ENCODE assay signal across 29 cellular contexts in genomic region chr2:239487272-239487671, GRCh38.
"Had no signal": no experiment of that assay in that cellular context is flagged by ENCODE, and none has a peak within 500 bp of the region (broad histone marks: within the 10 kb centered on the region; RNA-seq: fewer than 3 reads in every experiment).

No MANE protein-coding gene starts in this region.

- H3K4me3 ChIP-seq: ascending aorta, breast epithelium, cardiac muscle cell, colonic mucosa, esophagus squamous epithelium, gastroesophageal sphincter had no signal

- H3K36me3 ChIP-seq: ascending aorta, breast epithelium, cardiac muscle cell, colonic mucosa, esophagus squamous epithelium, gastroesophageal sphincter had no signal

- H3K27ac ChIP-seq: ascending aorta, breast epithelium, cardiac muscle cell, colonic mucosa, epithelial cell of prostate, esophagus squamous epithelium, gastroesophageal sphincter had no signal

- H3K4me1 ChIP-seq: ascending aorta, breast epithelium, colonic mucosa, esophagus squamous epithelium, gastroesophageal sphincter had no signal

- H3K9me3 ChIP-seq: ascending aorta, breast epithelium, colonic mucosa, esophagus squamous epithelium, gastroesophageal sphincter had no signal

- H3K27me3 ChIP-seq: ascending aorta, cardiac muscle cell, colonic mucosa had no signal

- FAIRE-seq: endometrium, endothelial cell of umbilical vein had no signal

- DNase-seq: activated CD4-positive, alpha-beta memory T cell treated with anti-CD3 and anti-CD28 coated beads, Interleukin-2, amount 10 ng/mL, durations not matched to agents 7 days and 5 days; activated CD4-positive, alpha-beta T cell treated with anti-CD3 and anti-CD28 coated beads for 1 hour; activated CD4-positive, alpha-beta T cell treated with anti-CD3 and anti-CD28 coated beads for 4 hours; activated CD4-positive, alpha-beta T cell treated with anti-CD3 and anti-CD28 coated beads, Interleukin-2, amount 10 ng/mL, durations not matched to agents 7 days and 5 days; activated CD4-positive, alpha-beta T cell treated with anti-CD3 and anti-CD28 coated beads, Interleukin-2, amount 50 U/mL, for 4 hours; activated CD4-positive, CD25-positive, alpha-beta regulatory T cell; activated CD8-positive, alpha-beta memory T cell treated with anti-CD3 and anti-CD28 coated beads, Interleukin-2, amount 50 U/mL, for 48 hours; activated gamma-delta T cell; activated naive CD4-positive, alpha-beta T cell; activated naive CD4-positive, alpha-beta T cell treated with anti-CD3 and anti-CD28 coated beads, Interleukin-2, amount 10 ng/mL, durations not matched to agents 7 days and 5 days; activated naive CD8-positive, alpha-beta T cell treated with anti-CD3 and anti-CD28 coated beads, Interleukin-2, amount 10 ng/mL, durations not matched to agents 7 days and 5 days; activated T-cell treated with anti-CD3 and anti-CD28 coated beads for 4 hours; activated T-cell treated with anti-CD3 and anti-CD28 coated beads, Interleukin-2, amount 50 U/mL, for 24 hours; activated T-cell treated with anti-CD3 and anti-CD28 coated beads, Interleukin-2, amount 50 U/mL, for 72 hours; central memory CD4-positive, alpha-beta T cell; cerebellar nuclear complex; colonic mucosa; effector CD8-positive, alpha-beta T cell; esophagus squamous epithelium; foreskin melanocyte; T-helper 2 cell had no signal

- ATAC-seq: activated naive CD4-positive, alpha-beta T cell treated with anti-CD3 and anti-CD28 coated beads, Interleukin-2, amount 50 U/mL, for 72 hours; activated T-cell treated with anti-CD3 and anti-CD28 coated beads, Interleukin-2, amount 50 U/mL, for 72 hours; gastroesophageal sphincter had no signal
